In the genomic region with DNA sequence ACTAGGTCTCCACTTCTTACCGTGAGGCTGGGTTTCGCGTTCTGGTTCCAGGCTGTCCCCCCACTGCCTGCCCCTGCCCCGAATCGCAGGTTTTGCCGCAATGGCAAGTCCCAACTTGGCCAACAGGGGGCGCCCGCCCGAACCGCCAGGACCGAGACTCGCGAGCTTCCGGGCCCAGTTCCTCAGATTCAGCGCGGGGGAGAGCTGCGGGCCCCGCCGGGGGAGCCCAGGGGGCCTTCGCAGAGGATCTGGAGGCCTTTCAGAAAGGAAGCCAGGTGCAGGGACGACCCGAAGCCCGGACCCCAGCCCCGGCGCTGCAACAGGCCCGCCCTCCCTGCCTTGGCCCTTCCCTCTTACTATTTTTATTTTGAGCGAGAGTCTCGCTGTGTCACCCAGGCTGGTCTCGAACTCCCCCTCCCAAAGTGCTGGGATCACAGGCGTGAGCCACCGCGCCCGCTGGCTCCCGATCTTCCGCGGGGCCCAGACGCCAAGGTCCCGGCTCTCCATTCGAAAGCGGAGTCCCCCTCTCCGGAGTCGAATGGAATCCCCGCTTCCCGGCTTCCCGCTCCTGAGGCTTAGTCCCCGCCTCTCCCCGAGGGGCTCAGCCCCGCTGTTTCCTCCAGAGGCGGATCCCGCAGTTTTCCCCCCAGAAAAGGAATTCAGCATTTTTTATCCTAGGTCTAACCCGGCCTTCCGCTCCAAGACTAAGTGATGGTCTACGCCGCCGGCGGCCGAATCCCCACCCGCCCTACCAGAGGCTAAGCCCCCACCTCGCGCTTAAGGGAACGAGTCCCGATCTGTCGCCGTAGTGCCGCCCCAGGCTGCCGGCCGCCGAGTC, we compare ENCODE assay signal across 1 cellular context.
A peak's percentile ranks its signal among the peaks of the same experiment; 100 is the strongest.
TF ChIP-seq lines count a peak whose summit lies in the region.

No MANE protein-coding gene starts in this region.

TF ChIP-seq in HepG2, 621 proteins besides CTCF, POLR2A, EP300 and RAD21 (continued from another document):
- peak; percentile 58; the same call in 1 of the 2 replicates for TF ChIP-seq ZNF343 (CRISPR knock-in tag; IDR thresholded peaks at IDR 0.05)
- peak; percentile 62; the same call in 1 of the 2 replicates for TF ChIP-seq TMF1 (CRISPR knock-in tag; IDR thresholded peaks at IDR 0.05; ENCODE audit: low read depth)
- no peak for TF ChIP-seq KDM1A (CRISPR knock-in tag; IDR thresholded peaks at IDR 0.05)
- TF ChIP-seq, protein P1, sequence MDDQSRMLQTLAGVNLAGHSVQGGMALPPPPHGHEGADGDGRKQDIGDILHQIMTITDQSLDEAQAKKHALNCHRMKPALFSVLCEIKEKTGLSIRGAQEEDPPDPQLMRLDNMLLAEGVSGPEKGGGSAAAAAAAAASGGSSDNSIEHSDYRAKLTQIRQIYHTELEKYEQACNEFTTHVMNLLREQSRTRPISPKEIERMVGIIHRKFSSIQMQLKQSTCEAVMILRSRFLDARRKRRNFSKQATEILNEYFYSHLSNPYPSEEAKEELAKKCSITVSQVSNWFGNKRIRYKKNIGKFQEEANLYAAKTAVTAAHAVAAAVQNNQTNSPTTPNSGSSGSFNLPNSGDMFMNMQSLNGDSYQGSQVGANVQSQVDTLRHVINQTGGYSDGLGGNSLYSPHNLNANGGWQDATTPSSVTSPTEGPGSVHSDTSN (CRISPR knock-in tag; IDR thresholded peaks at IDR 0.05; ENCODE audit: borderline replicate concordance), result no peak
- no peak for TF ChIP-seq ZKSCAN1 (IDR thresholded peaks at IDR 0.05; ENCODE audit: low read length)
- TF ChIP-seq TEAD2 (CRISPR knock-in tag; IDR thresholded peaks at IDR 0.05), result no peak
- TF ChIP-seq ZNF792 (CRISPR knock-in tag; IDR thresholded peaks at IDR 0.05), result no peak; the same call in 1 of the 2 replicates
- no peak for TF ChIP-seq AKNA (CRISPR knock-in tag; IDR thresholded peaks at IDR 0.05; ENCODE audit: borderline replicate concordance)
- TF ChIP-seq BCL6 (CRISPR knock-in tag; IDR thresholded peaks at IDR 0.05), result peak; percentile 35; the same call in 1 of the 2 replicates
- TF ChIP-seq, protein P2, sequence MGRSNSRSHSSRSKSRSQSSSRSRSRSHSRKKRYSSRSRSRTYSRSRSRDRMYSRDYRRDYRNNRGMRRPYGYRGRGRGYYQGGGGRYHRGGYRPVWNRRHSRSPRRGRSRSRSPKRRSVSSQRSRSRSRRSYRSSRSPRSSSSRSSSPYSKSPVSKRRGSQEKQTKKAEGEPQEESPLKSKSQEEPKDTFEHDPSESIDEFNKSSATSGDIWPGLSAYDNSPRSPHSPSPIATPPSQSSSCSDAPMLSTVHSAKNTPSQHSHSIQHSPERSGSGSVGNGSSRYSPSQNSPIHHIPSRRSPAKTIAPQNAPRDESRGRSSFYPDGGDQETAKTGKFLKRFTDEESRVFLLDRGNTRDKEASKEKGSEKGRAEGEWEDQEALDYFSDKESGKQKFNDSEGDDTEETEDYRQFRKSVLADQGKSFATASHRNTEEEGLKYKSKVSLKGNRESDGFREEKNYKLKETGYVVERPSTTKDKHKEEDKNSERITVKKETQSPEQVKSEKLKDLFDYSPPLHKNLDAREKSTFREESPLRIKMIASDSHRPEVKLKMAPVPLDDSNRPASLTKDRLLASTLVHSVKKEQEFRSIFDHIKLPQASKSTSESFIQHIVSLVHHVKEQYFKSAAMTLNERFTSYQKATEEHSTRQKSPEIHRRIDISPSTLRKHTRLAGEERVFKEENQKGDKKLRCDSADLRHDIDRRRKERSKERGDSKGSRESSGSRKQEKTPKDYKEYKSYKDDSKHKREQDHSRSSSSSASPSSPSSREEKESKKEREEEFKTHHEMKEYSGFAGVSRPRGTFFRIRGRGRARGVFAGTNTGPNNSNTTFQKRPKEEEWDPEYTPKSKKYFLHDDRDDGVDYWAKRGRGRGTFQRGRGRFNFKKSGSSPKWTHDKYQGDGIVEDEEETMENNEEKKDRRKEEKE (IDR thresholded peaks at IDR 0.05), result no peak
- TF ChIP-seq NPAS2 (CRISPR knock-in tag; IDR thresholded peaks at IDR 0.05; ENCODE audit: borderline replicate concordance), result no peak
- TF ChIP-seq, protein P3, sequence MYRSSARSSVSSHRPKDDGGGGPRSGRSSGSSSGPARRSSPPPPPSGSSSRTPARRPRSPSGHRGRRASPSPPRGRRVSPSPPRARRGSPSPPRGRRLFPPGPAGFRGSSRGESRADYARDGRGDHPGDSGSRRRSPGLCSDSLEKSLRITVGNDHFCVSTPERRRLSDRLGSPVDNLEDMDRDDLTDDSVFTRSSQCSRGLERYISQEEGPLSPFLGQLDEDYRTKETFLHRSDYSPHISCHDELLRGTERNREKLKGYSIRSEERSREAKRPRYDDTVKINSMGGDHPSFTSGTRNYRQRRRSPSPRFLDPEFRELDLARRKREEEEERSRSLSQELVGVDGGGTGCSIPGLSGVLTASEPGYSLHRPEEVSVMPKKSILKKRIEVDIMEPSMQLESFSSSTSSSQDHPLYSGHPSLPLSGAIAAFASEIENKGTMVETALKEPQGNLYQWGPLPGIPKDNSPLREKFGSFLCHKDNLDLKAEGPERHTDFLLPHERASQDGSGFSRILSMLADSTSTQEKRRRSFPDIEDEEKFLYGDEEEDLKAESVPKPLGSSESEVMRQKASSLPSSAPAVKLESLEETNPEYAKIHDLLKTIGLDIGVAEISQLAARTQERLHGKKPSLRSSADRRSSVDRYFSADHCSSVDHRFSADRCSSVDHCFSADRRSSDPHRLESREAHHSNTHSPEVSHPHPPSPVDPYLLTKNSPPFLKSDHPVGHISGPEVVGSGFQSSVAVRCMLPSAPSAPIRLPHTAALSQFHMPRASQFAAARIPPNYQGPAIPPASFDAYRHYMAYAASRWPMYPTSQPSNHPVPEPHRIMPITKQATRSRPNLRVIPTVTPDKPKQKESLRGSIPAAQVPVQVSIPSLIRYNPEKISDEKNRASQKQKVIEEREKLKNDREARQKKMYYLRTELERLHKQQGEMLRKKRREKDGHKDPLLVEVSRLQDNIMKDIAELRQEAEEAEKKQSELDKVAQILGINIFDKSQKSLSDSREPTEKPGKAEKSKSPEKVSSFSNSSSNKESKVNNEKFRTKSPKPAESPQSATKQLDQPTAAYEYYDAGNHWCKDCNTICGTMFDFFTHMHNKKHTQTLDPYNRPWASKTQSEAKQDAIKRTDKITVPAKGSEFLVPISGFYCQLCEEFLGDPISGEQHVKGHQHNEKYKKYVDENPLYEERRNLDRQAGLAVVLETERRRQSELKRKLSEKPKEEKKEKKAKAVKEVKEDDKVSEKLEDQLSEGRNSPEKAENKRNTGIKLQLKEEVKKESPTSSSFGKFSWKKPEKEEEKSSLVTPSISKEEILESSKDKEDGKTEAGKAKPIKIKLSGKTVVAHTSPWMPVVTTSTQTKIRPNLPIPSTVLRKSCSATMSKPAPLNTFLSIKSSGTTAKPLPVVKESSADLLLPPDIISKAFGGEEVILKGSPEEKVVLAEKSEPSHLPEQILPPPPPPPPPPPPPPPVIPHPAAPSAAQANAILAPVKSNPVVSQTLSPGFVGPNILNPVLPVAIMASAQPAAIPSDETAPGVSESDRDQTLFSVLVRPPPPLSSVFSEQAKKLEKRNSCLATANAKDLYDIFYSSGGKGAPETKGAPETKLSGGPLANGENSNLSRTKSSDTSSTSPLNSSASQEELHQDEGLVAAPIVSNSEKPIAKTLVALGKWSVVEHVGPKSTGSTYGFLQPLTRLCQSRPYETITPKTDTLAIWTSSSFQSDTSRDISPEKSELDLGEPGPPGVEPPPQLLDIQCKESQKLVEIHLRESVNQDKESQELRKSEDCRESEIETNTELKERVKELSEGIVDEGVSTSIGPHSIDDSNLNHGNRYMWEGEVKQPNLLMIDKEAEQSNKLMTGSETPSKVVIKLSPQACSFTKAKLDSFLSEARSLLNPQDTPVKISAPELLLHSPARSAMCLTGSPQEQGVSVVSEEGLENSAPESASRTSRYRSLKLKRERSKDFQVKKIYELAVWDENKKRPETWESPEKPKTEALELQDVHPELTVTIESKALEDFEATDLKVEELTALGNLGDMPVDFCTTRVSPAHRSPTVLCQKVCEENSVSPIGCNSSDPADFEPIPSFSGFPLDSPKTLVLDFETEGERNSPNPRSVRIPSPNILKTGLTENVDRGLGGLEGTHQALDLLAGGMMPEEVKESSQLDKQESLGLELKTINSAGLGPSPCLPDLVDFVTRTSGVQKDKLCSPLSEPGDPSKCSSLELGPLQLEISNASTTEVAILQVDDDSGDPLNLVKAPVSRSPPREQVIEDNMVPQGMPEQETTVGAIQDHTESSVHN (CRISPR knock-in tag; IDR thresholded peaks at IDR 0.05), result 0 out of 2 replicates have a peak, but pooled peaks have one; percentile 61
- no peak for TF ChIP-seq ZSCAN22 (CRISPR knock-in tag; IDR thresholded peaks at IDR 0.05)
- no peak for TF ChIP-seq ZBTB21 (CRISPR knock-in tag; IDR thresholded peaks at IDR 0.05)
- TF ChIP-seq ZNF501 (CRISPR knock-in tag; IDR thresholded peaks at IDR 0.05), result peak; percentile 60; the same call in 1 of the 2 replicates
- TF ChIP-seq ZNF512B (CRISPR knock-in tag; IDR thresholded peaks at IDR 0.05; ENCODE audit: borderline replicate concordance), result peak; percentile 89; the same call in 1 of the 2 replicates
- TF ChIP-seq ERF (CRISPR knock-in tag; IDR thresholded peaks at IDR 0.05), result peak; percentile 77
- no peak for TF ChIP-seq SOX13 (IDR thresholded peaks at IDR 0.05)
- TF ChIP-seq SOX13 (CRISPR knock-in tag; conservative IDR thresholded peaks at IDR 0.05 in 1 of 2, IDR thresholded peaks at IDR 0.05 in 1 of 2), result no peak
- no peak for TF ChIP-seq NFIB (CRISPR knock-in tag; IDR thresholded peaks at IDR 0.05; ENCODE audit: borderline replicate concordance)
- peak; percentile 70; the same call in 1 of the 2 replicates for TF ChIP-seq ZMYM4 (CRISPR knock-in tag; IDR thresholded peaks at IDR 0.05)
- TF ChIP-seq NFKB2 (CRISPR knock-in tag; IDR thresholded peaks at IDR 0.05; ENCODE audit: borderline replicate concordance), result peak; percentile 76; the same call in 1 of the 2 replicates
- peak; percentile 11; the same call in 1 of the 2 replicates for TF ChIP-seq ZNF331 (CRISPR knock-in tag; IDR thresholded peaks at IDR 0.05)
- TF ChIP-seq, protein P4, sequence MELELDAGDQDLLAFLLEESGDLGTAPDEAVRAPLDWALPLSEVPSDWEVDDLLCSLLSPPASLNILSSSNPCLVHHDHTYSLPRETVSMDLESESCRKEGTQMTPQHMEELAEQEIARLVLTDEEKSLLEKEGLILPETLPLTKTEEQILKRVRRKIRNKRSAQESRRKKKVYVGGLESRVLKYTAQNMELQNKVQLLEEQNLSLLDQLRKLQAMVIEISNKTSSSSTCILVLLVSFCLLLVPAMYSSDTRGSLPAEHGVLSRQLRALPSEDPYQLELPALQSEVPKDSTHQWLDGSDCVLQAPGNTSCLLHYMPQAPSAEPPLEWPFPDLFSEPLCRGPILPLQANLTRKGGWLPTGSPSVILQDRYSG (CRISPR knock-in tag; IDR thresholded peaks at IDR 0.05), result no peak
- TF ChIP-seq, protein P5, sequence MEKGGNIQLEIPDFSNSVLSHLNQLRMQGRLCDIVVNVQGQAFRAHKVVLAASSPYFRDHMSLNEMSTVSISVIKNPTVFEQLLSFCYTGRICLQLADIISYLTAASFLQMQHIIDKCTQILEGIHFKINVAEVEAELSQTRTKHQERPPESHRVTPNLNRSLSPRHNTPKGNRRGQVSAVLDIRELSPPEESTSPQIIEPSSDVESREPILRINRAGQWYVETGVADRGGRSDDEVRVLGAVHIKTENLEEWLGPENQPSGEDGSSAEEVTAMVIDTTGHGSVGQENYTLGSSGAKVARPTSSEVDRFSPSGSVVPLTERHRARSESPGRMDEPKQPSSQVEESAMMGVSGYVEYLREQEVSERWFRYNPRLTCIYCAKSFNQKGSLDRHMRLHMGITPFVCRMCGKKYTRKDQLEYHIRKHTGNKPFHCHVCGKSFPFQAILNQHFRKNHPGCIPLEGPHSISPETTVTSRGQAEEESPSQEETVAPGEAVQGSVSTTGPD (CRISPR knock-in tag; IDR thresholded peaks at IDR 0.05), result no peak
- TF ChIP-seq ZNF552 (CRISPR knock-in tag; IDR thresholded peaks at IDR 0.05; ENCODE audit: borderline replicate concordance), result 0 out of 2 replicates have a peak, but pooled peaks have one; percentile 45
- TF ChIP-seq KDM6A (CRISPR knock-in tag; IDR thresholded peaks at IDR 0.05; ENCODE audit: low read depth), result no peak
- peak; percentile 70; the same call in 1 of the 2 replicates for TF ChIP-seq ADNP (CRISPR knock-in tag; IDR thresholded peaks at IDR 0.05)
